ENCODE assay signal across 11 cellular contexts in genomic region chr6:4280721-4281120, GRCh38.
DNase-seq lines count a peak whose midpoint lies in the region; ATAC-seq and TF ChIP-seq lines count a peak whose summit lies in the region.
"Had no signal": no experiment of that assay in that cellular context is flagged by ENCODE, and none has a peak within 500 bp of the region (broad histone marks: within the 10 kb centered on the region; RNA-seq: fewer than 3 reads in every experiment).

No MANE protein-coding gene starts in this region.

- H3K4me1 Mint-ChIP-seq in MCF 10A (ENCODE audit: insufficient read depth, unreplicated experiment), result peaks cover 23% of the 10 kb centered on the region
- peaks cover 5% of the 10 kb centered on the region in 2 donors for H3K4me1 Mint-ChIP-seq in immature natural killer cell

- TF ChIP-seq POLR2A in breast epithelium (IDR thresholded peaks at IDR 0.05), result no peak
- TF ChIP-seq POLR2A in upper lobe of left lung (IDR thresholded peaks at IDR 0.05), result no peak

- H3K9me3 Mint-ChIP-seq in MCF 10A (ENCODE audit: unreplicated experiment) (no peaks in the 10 kb centered on the region), immature natural killer cell (peaks cover 0 to 3% (median 0%) of the 10 kb centered on the region in 6 donors)

- no peaks in the 10 kb centered on the region for H3K36me3 ChIP-seq in breast epithelium
- H3K36me3 ChIP-seq in RWPE2 (ENCODE audit: low read depth), result no peaks in the 10 kb centered on the region
- H3K36me3 ChIP-seq in upper lobe of left lung, result no peaks in the 10 kb centered on the region
- H3K36me3 ChIP-seq: BLaER1 treated with 17β-estradiol and CSF1 and Interleukin-3, amounts not matched to agents 10 nM and 100 nM had no signal

- peaks cover 0 to 3% of the 10 kb centered on the region in 2 donors for H3K4me1 ChIP-seq in breast epithelium
- peaks cover 15% of the 10 kb centered on the region for H3K4me1 ChIP-seq in RWPE2 (ENCODE audit: insufficient read depth, poor library complexity, severe bottlenecking)
- H3K4me1 ChIP-seq in upper lobe of left lung, result peaks cover 0 to 12% (median 9%) of the 10 kb centered on the region in 4 donors
- H3K4me1 ChIP-seq: BLaER1 treated with 17β-estradiol and CSF1 and Interleukin-3, amounts not matched to agents 10 nM and 100 nM had no signal

- no TSS peak for BruUV-seq in MCF 10A (replicated peaks; lab: Mats Ljungman, UMichigan)

- peak; percentile 89 for ATAC-seq in RWPE2 (ENCODE audit: low read depth)
- ATAC-seq in upper lobe of left lung (ENCODE audit: low FRiP score in 2 of 2), result peak; percentile 54 to 81

- H3K27ac ChIP-seq in breast epithelium (no peak overlapping the region), RWPE2 (ENCODE audit: poor library complexity, severe bottlenecking) (peak overlapping the region; percentile 68), upper lobe of left lung (no peak overlapping the region)
- H3K27ac ChIP-seq: BLaER1 treated with 17β-estradiol and CSF1 and Interleukin-3, amounts not matched to agents 10 nM and 100 nM had no signal

- no peaks in the 10 kb centered on the region for H3K27me3 ChIP-seq in breast epithelium
- no peaks in the 10 kb centered on the region for H3K27me3 ChIP-seq in RWPE2 (ENCODE audit: insufficient read depth, poor library complexity, severe bottlenecking)
- no peaks in the 10 kb centered on the region for H3K27me3 ChIP-seq in upper lobe of left lung
- H3K27me3 ChIP-seq: BLaER1 treated with 17β-estradiol and CSF1 and Interleukin-3, amounts not matched to agents 10 nM and 100 nM had no signal

- DNase-seq in MCF 10A (ENCODE audit: unreplicated experiment) (peak; percentile 88), breast epithelium (ENCODE audit: low spot score in 2 of 2) (no peak), RWPE2 (ENCODE audit: low spot score) (peak; percentile 80), fibroblast of pulmonary artery (ENCODE audit: low read depth) (peak; percentile 84), upper lobe of left lung (no peak), immature natural killer cell (no peak), DMS153 (lab: John Stamatoyannopoulos, UW) (no peak), NCI-H82 treated with DMSO at 0.1 percent for 48 hours (lab: John Stamatoyannopoulos, UW; ENCODE audit: unreplicated experiment) (no peak)
- DNase-seq: GOT3, NCI-H2227 treated with DMSO at 0.1 percent for 48 hours had no signal

- H3K4me3 Mint-ChIP-seq in MCF 10A (ENCODE audit: unreplicated experiment), result peak overlapping the region; percentile 75
- H3K4me3 Mint-ChIP-seq in immature natural killer cell, result no peak overlapping the region

- TF ChIP-seq CTCF in MCF 10A (IDR thresholded peaks at IDR 0.05; ENCODE audit: unreplicated experiment) (no peak), breast epithelium (IDR thresholded peaks at IDR 0.05) (no peak), RWPE2 (IDR thresholded peaks at IDR 0.05; ENCODE audit: poor library complexity, severe bottlenecking) (no peak), fibroblast of pulmonary artery (IDR thresholded peaks at IDR 0.05; ENCODE audit: low read length, missing control alignments) (no peak), upper lobe of left lung (IDR thresholded peaks at IDR 0.05) (no peak)

- no peak overlapping the region for H3K4me3 ChIP-seq in breast epithelium
- no peak overlapping the region for H3K4me3 ChIP-seq in RWPE2 (ENCODE audit: severe bottlenecking)
- no peak overlapping the region for H3K4me3 ChIP-seq in fibroblast of pulmonary artery (replicated peaks; ENCODE audit: low read depth, low read length)
- H3K4me3 ChIP-seq in upper lobe of left lung, result no peak overlapping the region
- H3K4me3 ChIP-seq: BLaER1 treated with 17β-estradiol and CSF1 and Interleukin-3, amounts not matched to agents 10 nM and 100 nM had no signal

- no peaks in the 10 kb centered on the region for H3K27me3 Mint-ChIP-seq in MCF 10A (ENCODE audit: insufficient read depth, unreplicated experiment)
- H3K27me3 Mint-ChIP-seq in immature natural killer cell (ENCODE audit: low read depth in 3 of 3), result peaks cover 7 to 18% (median 9%) of the 10 kb centered on the region in 3 donors

- TF ChIP-seq EP300 in upper lobe of left lung (IDR thresholded peaks at IDR 0.05), result no peak

- intact Hi-C loops in MCF 10A (cut with micrococcal nuclease), result no loop called here
- intact Hi-C loops in breast epithelium (cut with DNase I; ENCODE audit: low total_unique reads), result no loop called here

- WGBS in upper lobe of left lung, 2 donors, result 70 to 72% methylated on average over 1 of the region's 1 CpG

- H3K9me3 ChIP-seq in breast epithelium, result no peaks in the 10 kb centered on the region
- no peaks in the 10 kb centered on the region for H3K9me3 ChIP-seq in RWPE2 (ENCODE audit: severe bottlenecking)
- no peaks in the 10 kb centered on the region for H3K9me3 ChIP-seq in upper lobe of left lung

- POLR2A ChIA-PET in MCF 10A (lab: Yijun Ruan, JAX), result interaction anchor here (0.9 to 2.0 kb wide), 6 partner anchors 8 to 327 kb away, joined by 3 to 18 read pairs (median 3); partner anchors contain the start of gene ECI2

- H3K36me3 Mint-ChIP-seq in MCF 10A (ENCODE audit: insufficient read depth, unreplicated experiment) (no peaks in the 10 kb centered on the region), immature natural killer cell (no peaks in the 10 kb centered on the region)

- H3K27ac Mint-ChIP-seq in MCF 10A (ENCODE audit: low read depth, unreplicated experiment) (peak overlapping the region; percentile 86), immature natural killer cell (no peak overlapping the region)

- CTCF ChIA-PET in MCF 10A (lab: Yijun Ruan, JAX), result interaction anchor here (0.6 kb wide), 1 partner anchor 225 kb away, joined by 3 read pairs; no protein-coding TSS in a partner anchor

Comparison
In these comparisons a context has a peak if more than half of its experiments do, and no peak if none do; other contexts are left out.
1. DNase-seq: peak in MCF 10A (single experiment), RWPE2 (single experiment) and fibroblast of pulmonary artery (single experiment); none in breast epithelium (0 of 2), upper lobe of left lung (0 of 2), immature natural killer cell (0 of 3), DMS153 (single experiment) and NCI-H82 treated with DMSO at 0.1 percent for 48 hours (single experiment).